Comparison of ENCODE assay signal across 1 cellular context in genomic region chr3:182794455-182794773, GRCh38.
TF ChIP-seq lines count a peak whose summit lies in the region.

No MANE protein-coding gene starts in this region.

TF ChIP-seq in K562, 482 proteins besides CTCF, POLR2A, EP300 and RAD21 (continued from another document):
- TF ChIP-seq ARID4B (CRISPR knock-in tag; IDR thresholded peaks at IDR 0.05) (peak; percentile 11; the same call in 1 of the 2 replicates), MAZ (CRISPR knock-in tag; conservative IDR thresholded peaks at IDR 0.05 in 1 of 2, IDR thresholded peaks at IDR 0.05 in 1 of 2) (0 out of 4 replicates have a peak, but pooled peaks of 1 of the 2 experiments have one; percentile 31), ETV5 (CRISPR knock-in tag; IDR thresholded peaks at IDR 0.05; ENCODE audit: low read depth) (no peak), HNRNPLL (IDR thresholded peaks at IDR 0.05; ENCODE audit: low read depth, low read length, poor library complexity, severe bottlenecking) (peak; percentile 77), TAL1 (IDR thresholded peaks at IDR 0.05) (peak; percentile 35; the same call in 1 of the 2 replicates), PKNOX1 (IDR thresholded peaks at IDR 0.05) (no peak), TEAD4 (IDR thresholded peaks at IDR 0.05; ENCODE audit: low read length) (0 out of 2 replicates have a peak, but pooled peaks have one; percentile 30), TEAD4 (CRISPR knock-in tag; IDR thresholded peaks at IDR 0.05; ENCODE audit: borderline replicate concordance) (no peak), DPF2 (IDR thresholded peaks at IDR 0.05) (peak; percentile 43; the same call in 1 of the 2 replicates), NCOR1 (IDR thresholded peaks at IDR 0.05) (peak; percentile 13; the same call in 1 of the 2 replicates), GABPA (tag; conservative IDR thresholded peaks at IDR 0.05; ENCODE audit: low read depth) (no peak), MNT (conservative IDR thresholded peaks at IDR 0.05) (0 out of 4 replicates have a peak, but pooled peaks of 1 of the 2 experiments have one; percentile 10), HNRNPH1 (optimal IDR thresholded peaks at IDR 0.05; ENCODE audit: low read depth, low read length) (no peak), HDAC1 (IDR thresholded peaks at IDR 0.05) (peak in 1 of 2 experiments; percentile 3; a peak in 1 of 4 replicates)
- TF ChIP-seq, protein P1, sequence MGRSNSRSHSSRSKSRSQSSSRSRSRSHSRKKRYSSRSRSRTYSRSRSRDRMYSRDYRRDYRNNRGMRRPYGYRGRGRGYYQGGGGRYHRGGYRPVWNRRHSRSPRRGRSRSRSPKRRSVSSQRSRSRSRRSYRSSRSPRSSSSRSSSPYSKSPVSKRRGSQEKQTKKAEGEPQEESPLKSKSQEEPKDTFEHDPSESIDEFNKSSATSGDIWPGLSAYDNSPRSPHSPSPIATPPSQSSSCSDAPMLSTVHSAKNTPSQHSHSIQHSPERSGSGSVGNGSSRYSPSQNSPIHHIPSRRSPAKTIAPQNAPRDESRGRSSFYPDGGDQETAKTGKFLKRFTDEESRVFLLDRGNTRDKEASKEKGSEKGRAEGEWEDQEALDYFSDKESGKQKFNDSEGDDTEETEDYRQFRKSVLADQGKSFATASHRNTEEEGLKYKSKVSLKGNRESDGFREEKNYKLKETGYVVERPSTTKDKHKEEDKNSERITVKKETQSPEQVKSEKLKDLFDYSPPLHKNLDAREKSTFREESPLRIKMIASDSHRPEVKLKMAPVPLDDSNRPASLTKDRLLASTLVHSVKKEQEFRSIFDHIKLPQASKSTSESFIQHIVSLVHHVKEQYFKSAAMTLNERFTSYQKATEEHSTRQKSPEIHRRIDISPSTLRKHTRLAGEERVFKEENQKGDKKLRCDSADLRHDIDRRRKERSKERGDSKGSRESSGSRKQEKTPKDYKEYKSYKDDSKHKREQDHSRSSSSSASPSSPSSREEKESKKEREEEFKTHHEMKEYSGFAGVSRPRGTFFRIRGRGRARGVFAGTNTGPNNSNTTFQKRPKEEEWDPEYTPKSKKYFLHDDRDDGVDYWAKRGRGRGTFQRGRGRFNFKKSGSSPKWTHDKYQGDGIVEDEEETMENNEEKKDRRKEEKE (IDR thresholded peaks at IDR 0.05; ENCODE audit: borderline replicate concordance in 1 of 2, control insufficient read depth in 1 of 2, low read depth in 2 of 2, low read length in 1 of 2), result no peak
